Comparison of ENCODE assay signal across 19 cellular contexts in the genomic region with DNA sequence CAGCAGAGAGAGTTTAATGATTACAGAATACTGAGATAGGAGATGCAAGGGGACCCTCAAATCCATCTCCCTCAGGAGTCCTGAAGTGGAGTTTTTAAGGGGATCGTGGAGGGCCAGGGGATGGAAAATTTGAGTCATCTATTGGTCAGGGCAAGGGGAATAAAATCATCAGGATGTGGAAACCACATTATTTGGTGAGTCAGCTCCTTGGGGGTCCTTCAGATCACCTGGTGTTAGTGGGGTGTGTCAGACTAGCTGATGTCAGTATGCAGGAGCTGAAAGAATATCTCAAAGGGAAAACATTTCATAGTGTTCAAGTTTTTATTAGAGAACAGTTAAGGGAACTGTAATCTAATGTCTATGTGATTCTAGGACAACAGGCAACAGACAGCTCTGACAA.
DNase-seq lines count a peak whose midpoint lies in the region; ATAC-seq and TF ChIP-seq lines count a peak whose summit lies in the region.
"Had no signal": no experiment of that assay in that cellular context is flagged by ENCODE, and none has a peak within 500 bp of the region (broad histone marks: within the 10 kb centered on the region; RNA-seq: fewer than 3 reads in every experiment).

No MANE protein-coding gene starts in this region.

- H3K36me3 ChIP-seq in H7 (replicated peaks; ENCODE audit: control insufficient read depth, insufficient read depth, low read length) = no peaks in the 10 kb centered on the region
- H3K36me3 ChIP-seq in stomach = no peaks in the 10 kb centered on the region
- H3K36me3 ChIP-seq: heart right ventricle had no signal

- peak; percentile 88 for DNase-seq in A172 (ENCODE audit: low spot score)
- DNase-seq in H7 = peak; percentile 1
- peak; percentile 9 for DNase-seq in SW480 (ENCODE audit: low spot score)
- DNase-seq in glomerular visceral epithelial cell (ENCODE audit: extremely low spot score) = peak; percentile 91
- no peak for DNase-seq in stomach
- no peak for DNase-seq in T-helper 1 cell
- no peak for DNase-seq in HPDE6-E6E7 (ENCODE audit: extremely low spot score)
- DNase-seq: activated CD4-positive, alpha-beta T cell treated with anti-CD3 and anti-CD28 coated beads for 48 hours; C1 segment of cervical spinal cord; heart right ventricle; KG1; NCI-H1105 treated with DMSO at 0.1 percent for 48 hours; NCI-H2107; NCI-H526; SHP77 treated with DMSO at 0.1 percent for 48 hours; substantia nigra had no signal

- no peak overlapping the region for H3K4me3 ChIP-seq in H7 (ENCODE audit: insufficient read depth, low read depth, low read length)
- H3K4me3 ChIP-seq in stomach = no peak overlapping the region
- H3K4me3 ChIP-seq: coronary artery, heart right ventricle, lung had no signal

- intact Hi-C loops in stomach (cut with DNase I; ENCODE audit: low total_unique reads) = no loop called here

- WGBS in stomach, 5 donors = 40 to 80% (median 70%) methylated on average over 1 of the region's 1 CpG

- no peak for ATAC-seq in HG02588 (IDR thresholded peaks at IDR 0.05; ENCODE audit: unreplicated experiment)
- ATAC-seq: heart right ventricle had no signal

- TF ChIP-seq EP300 in stomach (IDR thresholded peaks at IDR 0.05) = no peak

- no peaks in the 10 kb centered on the region for H3K4me1 ChIP-seq in stomach
- H3K4me1 ChIP-seq: heart right ventricle had no signal

- no peak for TF ChIP-seq POLR2A in stomach (IDR thresholded peaks at IDR 0.05)

- TF ChIP-seq CTCF in stomach (IDR thresholded peaks at IDR 0.05) = no peak

- H3K27me3 ChIP-seq in H7 (ENCODE audit: control insufficient read depth, insufficient read depth, low read length) (no peaks in the 10 kb centered on the region), stomach (no peaks in the 10 kb centered on the region)
- H3K27me3 ChIP-seq: heart right ventricle had no signal

- peaks cover 0 to 8% (median 0%) of the 10 kb centered on the region in 4 donors for H3K9me3 ChIP-seq in stomach

- no peak overlapping the region for H3K27ac ChIP-seq in stomach
- H3K27ac ChIP-seq: coronary artery, heart right ventricle had no signal

Comparison
In these comparisons a context has a peak if more than half of its experiments do, and no peak if none do; other contexts are left out.
1. DNase-seq: peak in A172 (single experiment), H7 (single experiment), SW480 (single experiment) and glomerular visceral epithelial cell (single experiment); none in stomach (single experiment), T-helper 1 cell (0 of 5) and HPDE6-E6E7 (single experiment).